ENCODE assay signal across 12 cellular contexts in genomic region chr4:1318046-1318375, GRCh38.
"Had no signal": no experiment of that assay in that cellular context is flagged by ENCODE, and none has a peak within 500 bp of the region (broad histone marks: within the 10 kb centered on the region; RNA-seq: fewer than 3 reads in every experiment).

No MANE protein-coding gene starts in this region.

- H3K27me3 ChIP-seq: adrenal gland, cardiac muscle cell, esophagus squamous epithelium, ovary had no signal

- H3K9me3 Mint-ChIP-seq: activated CD4-positive, alpha-beta T cell treated with anti-CD3 and anti-CD28 coated beads, Interleukin-2, amount 10 ng/mL, durations not matched to agents 24 days and 14 days had no signal

- H3K4me1 ChIP-seq: adrenal gland, esophagus squamous epithelium, lower lobe of right lung had no signal

- H3K9me3 ChIP-seq: adrenal gland, esophagus squamous epithelium, lower lobe of right lung, ovary, thoracic aorta had no signal

- H3K27ac ChIP-seq: cardiac muscle cell, esophagus squamous epithelium, lower lobe of right lung, ovary, thoracic aorta had no signal

- H3K4me1 Mint-ChIP-seq: mesothelial cell of epicardium had no signal

- DNase-seq: activated CD4-positive, alpha-beta T cell treated with anti-CD3 and anti-CD28 coated beads, Interleukin-2, amount 10 ng/mL, durations not matched to agents 24 days and 14 days; activated CD8-positive, alpha-beta memory T cell treated with anti-CD3 and anti-CD28 coated beads, Interleukin-2, amount 50 U/mL, for 48 hours; adrenal gland; esophagus squamous epithelium; glutamatergic neuron; hypothalamus; lower lobe of right lung; ovary; stimulated activated CD4-positive, alpha-beta T cell treated with anti-CD3 and anti-CD28 coated beads, Interleukin-12 subunit alpha, Interleukin-12 subunit beta, amount 100 ng/mL, for 4 hours had no signal

- H3K27me3 Mint-ChIP-seq: activated CD4-positive, alpha-beta T cell treated with anti-CD3 and anti-CD28 coated beads, Interleukin-2, amount 10 ng/mL, durations not matched to agents 24 days and 14 days had no signal

- H3K27ac Mint-ChIP-seq: mesothelial cell of epicardium had no signal

- H3K4me3 Mint-ChIP-seq: activated CD4-positive, alpha-beta T cell treated with anti-CD3 and anti-CD28 coated beads, Interleukin-2, amount 10 ng/mL, durations not matched to agents 24 days and 14 days; mesothelial cell of epicardium had no signal

- H3K4me3 ChIP-seq: adrenal gland, cardiac muscle cell, esophagus squamous epithelium, lower lobe of right lung, ovary, thoracic aorta had no signal
